Comparison of ENCODE assay signal across 21 cellular contexts in genomic region chr5:160556886-160557285, GRCh38.
DNase-seq lines count a peak whose midpoint lies in the region; ATAC-seq and TF ChIP-seq lines count a peak whose summit lies in the region.
"Had no signal": no experiment of that assay in that cellular context is flagged by ENCODE, and none has a peak within 500 bp of the region (broad histone marks: within the 10 kb centered on the region; RNA-seq: fewer than 3 reads in every experiment).

No MANE protein-coding gene starts in this region.

- BruUV-seq in PC-3 (replicated peaks; lab: Mats Ljungman, UMichigan) = no TSS peak

- TF ChIP-seq EP300 in esophagus muscularis mucosa (IDR thresholded peaks at IDR 0.05) = no peak

- CTCF ChIA-PET in PC-3 (lab: Charles Lee) = no interaction called here

- H3K4me2 ChIP-seq in PC-3 (ENCODE audit: low read length) (no peak overlapping the region), neural progenitor cell (no peak overlapping the region)

- H3K4me1 ChIP-seq in PC-3 (ENCODE audit: insufficient read depth, low read length) (no peaks in the 10 kb centered on the region), esophagus muscularis mucosa (no peaks in the 10 kb centered on the region), neural progenitor cell (peaks cover 8% of the 10 kb centered on the region)
- H3K4me1 ChIP-seq: left lung, SJSA1, thyroid gland had no signal

- peak overlapping the region; percentile 83 for H3K27ac Mint-ChIP-seq in neural progenitor cell
- H3K27ac Mint-ChIP-seq in stimulated activated memory B cell treated with anti-CD40 and anti-IgM and Interleukin-4, amounts not matched to agents 10 μg/mL and 1 μg/mL and 100 μg/mL, for 72 hours = no peak overlapping the region
- H3K27ac Mint-ChIP-seq: activated CD8-positive, alpha-beta T cell treated with anti-CD3 and anti-CD28 coated beads for 36 hours; T-helper 17 cell; WTC11 had no signal

- H3K36me3 ChIP-seq in PC-3 (ENCODE audit: low read depth, low read length) (no peaks in the 10 kb centered on the region), esophagus muscularis mucosa (no peaks in the 10 kb centered on the region), neural progenitor cell (no peaks in the 10 kb centered on the region)
- H3K36me3 ChIP-seq: brain microvascular endothelial cell, left lung, SJSA1, thyroid gland had no signal

- H3K9ac ChIP-seq in PC-3 (ENCODE audit: low read length) (no peak overlapping the region), neural progenitor cell (no peak overlapping the region)

- WGBS in esophagus muscularis mucosa = 65% methylated on average over 4 of the region's 4 CpGs

- H3K9me3 ChIP-seq in PC-3 (ENCODE audit: low read length) (no peaks in the 10 kb centered on the region), esophagus muscularis mucosa (no peaks in the 10 kb centered on the region), neural progenitor cell (ENCODE audit: low read depth) (no peaks in the 10 kb centered on the region)
- H3K9me3 ChIP-seq: left lung, mucosa of descending colon, SJSA1, thyroid gland had no signal

- H3K9me3 Mint-ChIP-seq in neural progenitor cell = peaks cover 3% of the 10 kb centered on the region
- no peaks in the 10 kb centered on the region for H3K9me3 Mint-ChIP-seq in stimulated activated memory B cell treated with anti-CD40 and anti-IgM and Interleukin-4, amounts not matched to agents 10 μg/mL and 1 μg/mL and 100 μg/mL, for 72 hours
- H3K9me3 Mint-ChIP-seq: activated CD8-positive, alpha-beta T cell treated with anti-CD3 and anti-CD28 coated beads for 36 hours; WTC11 had no signal

- H3F3A ChIP-seq in PC-3 (ENCODE audit: low read length, unreplicated experiment) (no peaks in the 10 kb centered on the region), neural progenitor cell (ENCODE audit: low read depth) (no peaks in the 10 kb centered on the region)

- no peak for TF ChIP-seq POLR2A in esophagus muscularis mucosa (IDR thresholded peaks at IDR 0.05; ENCODE audit: low read depth)

- TF ChIP-seq CTCF in PC-3 (conservative IDR thresholded peaks at IDR 0.05; ENCODE audit: low read depth, low read length) (no peak), esophagus muscularis mucosa (IDR thresholded peaks at IDR 0.05) (no peak), neural progenitor cell (IDR thresholded peaks at IDR 0.05) (no peak)

- H4K20me1 ChIP-seq in PC-3 (ENCODE audit: low read length) (no peaks in the 10 kb centered on the region), neural progenitor cell (ENCODE audit: low read depth) (no peaks in the 10 kb centered on the region)

- ATAC-seq in PC-3 = no peak
- ATAC-seq in stimulated activated memory B cell treated with anti-CD40 and anti-IgM and Interleukin-4, amounts not matched to agents 10 μg/mL and 1 μg/mL and 100 μg/mL, for 72 hours = no peak
- ATAC-seq: activated CD8-positive, alpha-beta T cell treated with anti-CD3 and anti-CD28 coated beads for 36 hours; mucosa of descending colon; T-helper 17 cell had no signal

- H3K27ac ChIP-seq in PC-3 (ENCODE audit: low read length) (no peak overlapping the region), esophagus muscularis mucosa (replicated peaks in 1 of 4) (no peak overlapping the region), neural progenitor cell (no peak overlapping the region)
- H3K27ac ChIP-seq: brain microvascular endothelial cell, left lung, SJSA1, thyroid gland had no signal

- H3K27me3 Mint-ChIP-seq in neural progenitor cell (ENCODE audit: insufficient read depth, low read depth) = no peaks in the 10 kb centered on the region
- no peaks in the 10 kb centered on the region for H3K27me3 Mint-ChIP-seq in stimulated activated memory B cell treated with anti-CD40 and anti-IgM and Interleukin-4, amounts not matched to agents 10 μg/mL and 1 μg/mL and 100 μg/mL, for 72 hours

- no peaks in the 10 kb centered on the region for H3K9me2 ChIP-seq in PC-3 (replicated peaks; ENCODE audit: low read length)

- no peaks in the 10 kb centered on the region for H3K79me2 ChIP-seq in PC-3 (ENCODE audit: low read length)
- H3K79me2 ChIP-seq in neural progenitor cell (ENCODE audit: low read depth) = no peaks in the 10 kb centered on the region

- no peak overlapping the region for H2AFZ ChIP-seq in PC-3 (ENCODE audit: low read length)
- H2AFZ ChIP-seq in neural progenitor cell (replicated peaks) = no peak overlapping the region

- no peak overlapping the region for H3K4me3 Mint-ChIP-seq in neural progenitor cell
- H3K4me3 Mint-ChIP-seq in stimulated activated memory B cell treated with anti-CD40 and anti-IgM and Interleukin-4, amounts not matched to agents 10 μg/mL and 1 μg/mL and 100 μg/mL, for 72 hours = no peak overlapping the region
- H3K4me3 Mint-ChIP-seq: activated CD8-positive, alpha-beta T cell treated with anti-CD3 and anti-CD28 coated beads for 36 hours; T-helper 17 cell; WTC11 had no signal

- DNase-seq in AG20443 (ENCODE audit: low spot score) = peak; percentile 42
- peak; percentile 25 for DNase-seq in PC-3
- DNase-seq in esophagus muscularis mucosa (ENCODE audit: extremely low spot score) = peak; percentile 68
- no peak for DNase-seq in neural progenitor cell (ENCODE audit: low spot score)
- DNase-seq in iPS-NIHi11 (ENCODE audit: low spot score) = no peak
- DNase-seq in MV-4-11 (lab: John Stamatoyannopoulos, UW) = no peak
- no peak for DNase-seq in HUDEP-2 (lab: John Stamatoyannopoulos, UW; ENCODE audit: unreplicated experiment in 76 of 76)
- DNase-seq: activated CD8-positive, alpha-beta T cell treated with anti-CD3 and anti-CD28 coated beads for 36 hours; activated naive CD4-positive, alpha-beta T cell treated with anti-CD3 and anti-CD28 coated beads, Interleukin-2, amount 50 U/mL, for 16 hours; activated T-cell treated with anti-CD3 and anti-CD28 coated beads, Interleukin-2, amount 50 U/mL, for 1 hour; AML-193; brain microvascular endothelial cell; cortex of kidney; NCI-H1436 treated with DMSO at 0.1 percent for 48 hours; T-helper 17 cell; thyroid gland had no signal

- H3K4me3 ChIP-seq in PC-3 (ENCODE audit: low read length) = no peak overlapping the region
- H3K4me3 ChIP-seq in esophagus muscularis mucosa = no peak overlapping the region
- H3K4me3 ChIP-seq in neural progenitor cell = no peak overlapping the region
- H3K4me3 ChIP-seq: left lung, mucosa of descending colon, SJSA1, thyroid gland had no signal

- peaks cover 30% of the 10 kb centered on the region for H3K4me1 Mint-ChIP-seq in neural progenitor cell
- H3K4me1 Mint-ChIP-seq in stimulated activated memory B cell treated with anti-CD40 and anti-IgM and Interleukin-4, amounts not matched to agents 10 μg/mL and 1 μg/mL and 100 μg/mL, for 72 hours = no peaks in the 10 kb centered on the region
- H3K4me1 Mint-ChIP-seq: T-helper 17 cell, WTC11 had no signal

- intact Hi-C loops in PC-3 (cut with micrococcal nuclease) = no loop called here
- intact Hi-C loops in esophagus muscularis mucosa (cut with DNase I) = no loop called here

- H3K27me3 ChIP-seq in PC-3 (ENCODE audit: low read length) (0 out of 2 replicates have a peak, but pooled peaks cover 5% of the 10 kb centered on the region), esophagus muscularis mucosa (no peaks in the 10 kb centered on the region), neural progenitor cell (no peaks in the 10 kb centered on the region)
- H3K27me3 ChIP-seq: brain microvascular endothelial cell, left lung, SJSA1, thyroid gland had no signal

- POLR2A ChIA-PET in PC-3 (lab: Charles Lee; ENCODE audit: unreplicated experiment) = no interaction called here

- no peaks in the 10 kb centered on the region for H3K36me3 Mint-ChIP-seq in neural progenitor cell
- H3K36me3 Mint-ChIP-seq in stimulated activated memory B cell treated with anti-CD40 and anti-IgM and Interleukin-4, amounts not matched to agents 10 μg/mL and 1 μg/mL and 100 μg/mL, for 72 hours = no peaks in the 10 kb centered on the region
- H3K36me3 Mint-ChIP-seq: WTC11 had no signal

Comparison
In these comparisons a context has a peak if more than half of its experiments do, and no peak if none do; other contexts are left out.
1. DNase-seq: peak in AG20443 (single experiment), PC-3 (single experiment) and esophagus muscularis mucosa (single experiment); none in neural progenitor cell (single experiment), iPS-NIHi11 (single experiment), MV-4-11 (single experiment) and HUDEP-2 (0 of 76).